In genomic region chr11:115716080-115716479, GRCh38 we compare ENCODE assay signal across 16 cellular contexts.
A peak's percentile ranks its signal among the peaks of the same experiment; 100 is the strongest.
DNase-seq lines count a peak whose midpoint lies in the region; ATAC-seq and TF ChIP-seq lines count a peak whose summit lies in the region.
"Had no signal": no experiment of that assay in that cellular context is flagged by ENCODE, and none has a peak within 500 bp of the region (broad histone marks: within the 10 kb centered on the region; RNA-seq: fewer than 3 reads in every experiment).

No MANE protein-coding gene starts in this region.

- H3K36me3 Mint-ChIP-seq in CD14-positive monocyte (peaks cover 0 to 11% of the 10 kb centered on the region in 2 donors), neural crest cell (ENCODE audit: low read depth) (no peaks in the 10 kb centered on the region), immature natural killer cell (no peaks in the 10 kb centered on the region)
- H3K36me3 Mint-ChIP-seq: CD4-positive, CD25-positive, alpha-beta regulatory T cell; CD8-positive, alpha-beta memory T cell had no signal

- H3K4me1 ChIP-seq in hepatocyte (ENCODE audit: insufficient read depth), result peaks cover 5% of the 10 kb centered on the region
- peaks cover 0 to 11% (median 5%) of the 10 kb centered on the region in 4 donors for H3K4me1 ChIP-seq in sigmoid colon
- H3K4me1 ChIP-seq: BLaER1, HAP-1 had no signal

- H3K79me2 ChIP-seq in hepatocyte, result no peaks in the 10 kb centered on the region

- H3K27me3 Mint-ChIP-seq in CD14-positive monocyte (ENCODE audit: low read depth in 3 of 3) (peaks cover 13 to 36% (median 30%) of the 10 kb centered on the region in 3 donors), neural crest cell (ENCODE audit: low read depth) (no peaks in the 10 kb centered on the region), immature natural killer cell (ENCODE audit: low read depth in 3 of 3) (no peaks in the 10 kb centered on the region)
- H3K27me3 Mint-ChIP-seq: CD4-positive, CD25-positive, alpha-beta regulatory T cell; CD8-positive, alpha-beta memory T cell had no signal

- H3K27me3 ChIP-seq in hepatocyte (no peaks in the 10 kb centered on the region), sigmoid colon (peaks cover 0 to 5% (median 0%) of the 10 kb centered on the region in 3 donors)
- H3K27me3 ChIP-seq: BLaER1 had no signal

- peak overlapping the region in 4 of 7 donors; percentile 0 to 31 (median 14) for H3K27ac Mint-ChIP-seq in CD14-positive monocyte
- H3K27ac Mint-ChIP-seq in neural crest cell (ENCODE audit: unreplicated experiment), result peak overlapping the region; percentile 95
- no peak overlapping the region for H3K27ac Mint-ChIP-seq in immature natural killer cell
- H3K27ac Mint-ChIP-seq: CD4-positive, CD25-positive, alpha-beta regulatory T cell had no signal

- ATAC-seq in GM21447 (IDR thresholded peaks at IDR 0.05; ENCODE audit: unreplicated experiment), result no peak

- no peaks in the 10 kb centered on the region for H3K9me2 ChIP-seq in hepatocyte (replicated peaks; ENCODE audit: insufficient read depth)

- H3K9me3 ChIP-seq in hepatocyte (ENCODE audit: low read depth) (no peaks in the 10 kb centered on the region), sigmoid colon (no peaks in the 10 kb centered on the region)
- H3K9me3 ChIP-seq: BLaER1, HAP-1 had no signal

- TF ChIP-seq POLR2A in sigmoid colon (IDR thresholded peaks at IDR 0.05), result no peak

- H3K4me3 ChIP-seq in hepatocyte, result no peak overlapping the region
- H3K4me3 ChIP-seq in sigmoid colon, result no peak overlapping the region
- H3K4me3 ChIP-seq: BLaER1, HAP-1 had no signal

- intact Hi-C loops in CD14-positive monocyte (cut with micrococcal nuclease) (no loop called here), sigmoid colon (cut with DNase I) (no loop called here)

- H3K4me1 Mint-ChIP-seq in CD14-positive monocyte (peaks cover 44% of the 10 kb centered on the region), neural crest cell (peaks cover 68% of the 10 kb centered on the region), immature natural killer cell (no peaks in the 10 kb centered on the region)
- H3K4me1 Mint-ChIP-seq: CD4-positive, CD25-positive, alpha-beta regulatory T cell; CD8-positive, alpha-beta memory T cell had no signal

- H3K9me3 Mint-ChIP-seq in CD14-positive monocyte (no peaks in the 10 kb centered on the region), neural crest cell (no peaks in the 10 kb centered on the region), immature natural killer cell (peaks cover 0 to 4% (median 0%) of the 10 kb centered on the region in 6 donors)
- H3K9me3 Mint-ChIP-seq: CD8-positive, alpha-beta memory T cell had no signal

- TF ChIP-seq EP300 in sigmoid colon (IDR thresholded peaks at IDR 0.05), result no peak

- 90% methylated on average over 7 of the region's 7 CpGs for WGBS in hepatocyte (ENCODE audit: low lambda C conversion rate, missing lambda C conversion rate)
- 81 to 86% methylated on average over 7 of the region's 7 CpGs for WGBS in sigmoid colon, 2 donors

- H3K4me3 Mint-ChIP-seq in CD14-positive monocyte (peak overlapping the region in 1 of 2 donors; percentile 83), neural crest cell (peak overlapping the region; percentile 85), immature natural killer cell (no peak overlapping the region)
- H3K4me3 Mint-ChIP-seq: CD4-positive, CD25-positive, alpha-beta regulatory T cell; CD8-positive, alpha-beta memory T cell had no signal

- no peak overlapping the region for H2AFZ ChIP-seq in hepatocyte

- no peak for TF ChIP-seq CTCF in CD14-positive monocyte (IDR thresholded peaks at IDR 0.05)
- no peak for TF ChIP-seq CTCF in hepatocyte (IDR thresholded peaks at IDR 0.05; ENCODE audit: poor library complexity)
- TF ChIP-seq CTCF in neural crest cell (conservative IDR thresholded peaks at IDR 0.05), result no peak
- no peak for TF ChIP-seq CTCF in sigmoid colon (IDR thresholded peaks at IDR 0.05)

- H3K36me3 ChIP-seq in hepatocyte (replicated peaks; ENCODE audit: insufficient read depth, low read depth) (no peaks in the 10 kb centered on the region), sigmoid colon (no peaks in the 10 kb centered on the region)
- H3K36me3 ChIP-seq: BLaER1, HAP-1 had no signal

- H3K4me2 ChIP-seq in hepatocyte, result no peak overlapping the region
- H3K4me2 ChIP-seq: BLaER1 had no signal

- H3K27ac ChIP-seq in hepatocyte (peak overlapping the region; percentile 12), sigmoid colon (no peak overlapping the region)
- H3K27ac ChIP-seq: BLaER1 had no signal

- H4K20me1 ChIP-seq in hepatocyte (ENCODE audit: insufficient read depth, poor library complexity, severe bottlenecking), result no peaks in the 10 kb centered on the region
- H4K20me1 ChIP-seq: BLaER1 had no signal

- DNase-seq in CD14-positive monocyte (ENCODE audit: low spot score), result no peak
- no peak for DNase-seq in hepatocyte (ENCODE audit: low spot score)
- DNase-seq in neural crest cell (ENCODE audit: low read depth, low spot score), result no peak
- DNase-seq in sigmoid colon, result peak; percentile 39
- DNase-seq in activated naive CD4-positive, alpha-beta T cell (lab: John Stamatoyannopoulos, UW), result no peak
- DNase-seq in cerebellar nuclear complex (lab: John Stamatoyannopoulos, UW), result no peak
- no peak for DNase-seq in immature natural killer cell
- DNase-seq: 8988T; CD4-positive, CD25-positive, alpha-beta regulatory T cell; CD8-positive, alpha-beta memory T cell; COR-L47; DMS153; GDM1 had no signal

Comparison
In these comparisons a context has a peak if more than half of its experiments do, and no peak if none do; other contexts are left out.
1. H3K27ac Mint-ChIP-seq: peak in CD14-positive monocyte (4 of 7) and neural crest cell (single experiment); none in immature natural killer cell (0 of 6).